In the genomic region with DNA sequence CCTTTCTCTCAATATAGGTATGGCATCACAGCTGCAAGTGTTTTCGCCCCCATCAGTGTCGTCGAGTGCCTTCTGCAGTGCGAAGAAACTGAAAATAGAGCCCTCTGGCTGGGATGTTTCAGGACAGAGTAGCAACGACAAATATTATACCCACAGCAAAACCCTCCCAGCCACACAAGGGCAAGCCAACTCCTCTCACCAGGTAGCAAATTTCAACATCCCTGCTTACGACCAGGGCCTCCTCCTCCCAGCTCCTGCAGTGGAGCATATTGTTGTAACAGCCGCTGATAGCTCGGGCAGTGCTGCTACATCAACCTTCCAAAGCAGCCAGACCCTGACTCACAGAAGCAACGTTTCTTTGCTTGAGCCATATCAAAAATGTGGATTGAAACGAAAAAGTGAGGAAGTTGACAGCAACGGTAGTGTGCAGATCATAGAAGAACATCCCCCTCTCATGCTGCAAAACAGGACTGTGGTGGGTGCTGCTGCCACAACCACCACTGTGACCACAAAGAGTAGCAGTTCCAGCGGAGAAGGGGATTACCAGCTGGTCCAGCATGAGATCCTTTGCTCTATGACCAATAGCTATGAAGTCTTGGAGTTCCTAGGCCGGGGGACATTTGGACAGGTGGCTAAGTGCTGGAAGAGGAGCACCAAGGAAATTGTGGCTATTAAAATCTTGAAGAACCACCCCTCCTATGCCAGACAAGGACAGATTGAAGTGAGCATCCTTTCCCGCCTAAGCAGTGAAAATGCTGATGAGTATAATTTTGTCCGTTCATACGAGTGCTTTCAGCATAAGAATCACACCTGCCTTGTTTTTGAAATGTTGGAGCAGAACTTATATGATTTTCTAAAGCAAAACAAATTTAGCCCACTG, we compare ENCODE assay signal across 9 cellular contexts. TPM values are rescaled to one million over a fixed set of nuclear protein-coding genes. Genes with fewer than 3 reads are reported as not detected.
DNase-seq lines count a peak whose midpoint lies in the region; ATAC-seq and TF ChIP-seq lines count a peak whose summit lies in the region.
"Had no signal": no experiment of that assay in that cellular context is flagged by ENCODE, and none has a peak within 500 bp of the region (broad histone marks: within the 10 kb centered on the region; RNA-seq: fewer than 3 reads in every experiment).

No MANE protein-coding gene starts in this region.

- peaks cover 27% of the 10 kb centered on the region for H3K36me3 Mint-ChIP-seq in osteocyte (ENCODE audit: unreplicated experiment)

- no peak overlapping the region for H2AFZ ChIP-seq in PC-9

- H3K27me3 ChIP-seq in PC-9 (ENCODE audit: insufficient read depth, low read depth) = no peaks in the 10 kb centered on the region

- H3K9me3 ChIP-seq in PC-9 (ENCODE audit: insufficient read depth, low read depth) = no peaks in the 10 kb centered on the region

- no TSS peak for BruUV-seq in PC-9 (replicated peaks; lab: Mats Ljungman, UMichigan)

- peaks cover 16% of the 10 kb centered on the region; the same call in 1 of the 2 replicates for H4K20me1 ChIP-seq in PC-9 (ENCODE audit: insufficient read depth)

- TF ChIP-seq CTCF in osteocyte (IDR thresholded peaks at IDR 0.05) (no peak), PC-9 (conservative IDR thresholded peaks at IDR 0.05) (no peak)

- ATAC-seq in GM18502 (IDR thresholded peaks at IDR 0.05; ENCODE audit: poor library complexity, unreplicated experiment) (peak; percentile 80), HG03442 (IDR thresholded peaks at IDR 0.05; ENCODE audit: unreplicated experiment) (peak; percentile 68), HG02571 (IDR thresholded peaks at IDR 0.05; ENCODE audit: unreplicated experiment) (no peak)

- H3K27ac ChIP-seq in PC-9 = no peak overlapping the region

- no peaks in the 10 kb centered on the region; the same call in 1 of the 2 replicates for H3F3A ChIP-seq in PC-9 (ENCODE audit: insufficient read depth, low read depth)

- peaks cover 34% of the 10 kb centered on the region for H3K36me3 ChIP-seq in PC-9 (ENCODE audit: low read depth)

- peaks cover 64% of the 10 kb centered on the region for H3K79me2 ChIP-seq in PC-9 (ENCODE audit: low read depth)

- peak overlapping the region; percentile 25 for H3K27ac Mint-ChIP-seq in osteocyte (ENCODE audit: unreplicated experiment)

- H3K4me1 ChIP-seq in PC-9 (replicated peaks; ENCODE audit: insufficient read depth) = 0 out of 2 replicates have a peak, but pooled peaks cover 3% of the 10 kb centered on the region

- DNase-seq in activated CD8-positive, alpha-beta memory T cell treated with anti-CD3 and anti-CD28 coated beads, Interleukin-2, amount 50 U/mL, for 48 hours = peak; percentile 77
- no peak for DNase-seq in osteocyte (ENCODE audit: extremely low spot score, unreplicated experiment)
- no peak for DNase-seq in PC-9
- DNase-seq in HCEC 1CT = no peak
- DNase-seq in NCI-H1417 treated with DMSO at 0.1 percent for 48 hours (lab: John Stamatoyannopoulos, UW) = no peak
- DNase-seq: NCI-H226 had no signal

- POLR2A ChIA-PET in PC-9 (lab: Charles Lee; ENCODE audit: unreplicated experiment) = no interaction called here

- H3K4me3 Mint-ChIP-seq in osteocyte (ENCODE audit: unreplicated experiment) = no peak overlapping the region

- H3K4me3 ChIP-seq in PC-9 = no peak overlapping the region

- peaks cover 22% of the 10 kb centered on the region for H3K4me1 Mint-ChIP-seq in osteocyte (ENCODE audit: unreplicated experiment)

- intact Hi-C loops in PC-9 (cut with micrococcal nuclease; ENCODE audit: unreplicated experiment) = loop anchor here (5.0 kb wide), 1 partner anchor 178 kb away; no protein-coding TSS in a partner anchor

- H3K9me2 ChIP-seq in PC-9 (ENCODE audit: insufficient read depth) = no peaks in the 10 kb centered on the region

- peaks cover 8% of the 10 kb centered on the region for H3K9me3 Mint-ChIP-seq in osteocyte (ENCODE audit: unreplicated experiment)

- CTCF ChIA-PET in PC-9 (lab: Charles Lee) = no interaction called here

- no peaks in the 10 kb centered on the region for H3K27me3 Mint-ChIP-seq in osteocyte (ENCODE audit: unreplicated experiment)

- H3K4me2 ChIP-seq in PC-9 = no peak overlapping the region

RNA-seq across cellular contexts. Expression of a gene that starts 11.5 kb away (rescaled TPM):
- total RNA-seq in osteocyte (61.1 and 62.5 TPM in 2 replicates), PC-9 (2021) (20.0 and 26.3 TPM in 2 replicates)

RNA-seq across cellular contexts. Expression of a gene that starts 35.5 kb away (rescaled TPM):
- total RNA-seq in osteocyte (8.6 and 10.0 TPM in 2 replicates), PC-9 (2021) (10.1 and 11.2 TPM in 2 replicates)

RNA-seq across cellular contexts. Expression of a gene that starts 36.0 kb away (rescaled TPM):
- 15.3 and 19.7 TPM in 2 replicates for total RNA-seq in osteocyte
- total RNA-seq in PC-9 (2021) = 10.0 and 11.7 TPM in 2 replicates

RNA-seq across cellular contexts. Expression of a gene that starts 38.7 kb away (rescaled TPM):
- total RNA-seq in osteocyte (36.5 and 37.0 TPM in 2 replicates), PC-9 (2021) (0.45 and 0.52 TPM in 2 replicates)

RNA-seq across cellular contexts. Expression of a gene that starts 53.2 kb away (rescaled TPM):
- total RNA-seq in osteocyte (0.81 and 1.6 TPM in 2 replicates), PC-9 (2021) (0.15 TPM in 1 of 2 replicates, not detected in the other)
